ENCODE assay signal across 8 cellular contexts in genomic region chr17:57455063-57455914, GRCh38.
DNase-seq lines count a peak whose midpoint lies in the region; ATAC-seq and TF ChIP-seq lines count a peak whose summit lies in the region.

No MANE protein-coding gene starts in this region.

- peaks cover 24% of the 10 kb centered on the region for H3K36me3 Mint-ChIP-seq in activated naive CD4-positive, alpha-beta T cell treated with anti-CD3 and anti-CD28 coated beads, Interleukin-2, amount 10 ng/mL, durations not matched to agents 7 days and 5 days

- H3K27me3 ChIP-seq in HL-60 (ENCODE audit: insufficient read depth, poor library complexity, severe bottlenecking) (no peaks in the 10 kb centered on the region), mesenchymal stem cell (ENCODE audit: control insufficient read depth in 1 of 2, insufficient read depth in 1 of 2, low read length in 2 of 2) (peaks cover 0 to 10% of the 10 kb centered on the region in 2 experiments)

- 87% methylated on average over 25 of the region's 25 CpGs for WGBS in mesenchymal stem cell

- H3K23ac ChIP-seq in mesenchymal stem cell (ENCODE audit: low read length in 2 of 2), result no peak overlapping the region

- H3K4me3 Mint-ChIP-seq in activated naive CD4-positive, alpha-beta T cell treated with anti-CD3 and anti-CD28 coated beads, Interleukin-2, amount 10 ng/mL, durations not matched to agents 7 days and 5 days, result no peak overlapping the region

- peak overlapping the region; percentile 75 for H2AK5ac ChIP-seq in mesenchymal stem cell (ENCODE audit: low read length, severe bottlenecking)

- peak overlapping the region; percentile 45 to 52 for H3K4ac ChIP-seq in mesenchymal stem cell (ENCODE audit: low read depth in 1 of 2, low read length in 2 of 2)

- H3K27ac ChIP-seq in HL-60 (replicated peaks) (peak overlapping the region; percentile 98), mesenchymal stem cell (ENCODE audit: low read length, poor library complexity, severe bottlenecking) (peak overlapping the region; percentile 31)

- peaks cover 10% of the 10 kb centered on the region for H3K4me1 ChIP-seq in mesenchymal stem cell (ENCODE audit: control insufficient read depth, insufficient read depth, low read depth, low read length)

- no peak overlapping the region for H2AFZ ChIP-seq in mesenchymal stem cell (ENCODE audit: low read depth, low read length)

- peak overlapping the region; percentile 82 for H3K27ac Mint-ChIP-seq in activated naive CD4-positive, alpha-beta T cell treated with anti-CD3 and anti-CD28 coated beads, Interleukin-2, amount 10 ng/mL, durations not matched to agents 7 days and 5 days

- H3K79me1 ChIP-seq in mesenchymal stem cell (replicated peaks; ENCODE audit: low read length, poor library complexity, severe bottlenecking), result peaks cover 21% of the 10 kb centered on the region

- peak overlapping the region; percentile 22 for H4K8ac ChIP-seq in mesenchymal stem cell (ENCODE audit: low read length)

- DNase-seq in G401 (ENCODE audit: low spot score) (peak; percentile 52), HL-60 (ENCODE audit: low read depth in 1 of 2, low spot score in 1 of 2) (peak; percentile 84 to 94), mesenchymal stem cell (peak; percentile 43), iPS-NIHi7 (ENCODE audit: extremely low spot score) (no peak), NCI-H187 (lab: John Stamatoyannopoulos, UW) (no peak), hepatic stellate cell (ENCODE audit: low spot score) (no peak)
- peak; percentile 32 for DNase-seq in activated naive CD4-positive, alpha-beta T cell treated with anti-CD3 and anti-CD28 coated beads, Interleukin-2, amount 10 ng/mL, durations not matched to agents 7 days and 5 days

- TF ChIP-seq CTCF in HL-60 (IDR thresholded peaks at IDR 0.05; ENCODE audit: insufficient read depth, low read length), result no peak

- peaks cover 51% of the 10 kb centered on the region for H3K4me1 Mint-ChIP-seq in activated naive CD4-positive, alpha-beta T cell treated with anti-CD3 and anti-CD28 coated beads, Interleukin-2, amount 10 ng/mL, durations not matched to agents 7 days and 5 days

- peak overlapping the region; percentile 35 for H4K91ac ChIP-seq in mesenchymal stem cell (ENCODE audit: low read length)

- no peak overlapping the region for H2BK15ac ChIP-seq in mesenchymal stem cell (ENCODE audit: low read depth, poor library complexity, severe bottlenecking)

- peak overlapping the region in 1 of 2 experiments; percentile 48 for H2BK12ac ChIP-seq in mesenchymal stem cell (ENCODE audit: low read length in 2 of 2)

- H3K14ac ChIP-seq in mesenchymal stem cell (ENCODE audit: low read length in 2 of 2), result peak overlapping the region in 1 of 2 experiments; percentile 78

- in situ Hi-C loops in G401 (cut with HindIII; ENCODE audit: low sequenced_read_pairs), result no loop called here

- H2BK5ac ChIP-seq in mesenchymal stem cell (ENCODE audit: low read depth, low read length, poor library complexity, severe bottlenecking), result no peak overlapping the region

- no peaks in the 10 kb centered on the region for H3K9me3 Mint-ChIP-seq in activated naive CD4-positive, alpha-beta T cell treated with anti-CD3 and anti-CD28 coated beads, Interleukin-2, amount 10 ng/mL, durations not matched to agents 7 days and 5 days

- H3K18ac ChIP-seq in mesenchymal stem cell (ENCODE audit: low read depth in 1 of 2, low read length in 2 of 2), result peak overlapping the region; percentile 25 to 61

- no peak overlapping the region for H3K9ac ChIP-seq in mesenchymal stem cell (ENCODE audit: low read length)

- H3K9me3 ChIP-seq in mesenchymal stem cell (ENCODE audit: control insufficient read depth, low read length), result no peaks in the 10 kb centered on the region

- no peak overlapping the region for H3K4me3 ChIP-seq in HL-60 (replicated peaks; ENCODE audit: insufficient read depth, low read length)
- no peak overlapping the region for H3K4me3 ChIP-seq in mesenchymal stem cell (ENCODE audit: insufficient read depth in 1 of 2, low read depth in 1 of 2, low read length in 2 of 2)

- peak overlapping the region; percentile 46 for H3K4me2 ChIP-seq in mesenchymal stem cell (ENCODE audit: low read length, poor library complexity, severe bottlenecking)

- H3K36me3 ChIP-seq in mesenchymal stem cell (ENCODE audit: control insufficient read depth in 1 of 2, insufficient read depth in 2 of 2, low read depth in 1 of 2, low read length in 2 of 2), result peaks cover 0 to 9% of the 10 kb centered on the region in 2 experiments

- peak; percentile 77 for ATAC-seq in GM21381 (IDR thresholded peaks at IDR 0.05; ENCODE audit: unreplicated experiment)

- H3K27me3 Mint-ChIP-seq in activated naive CD4-positive, alpha-beta T cell treated with anti-CD3 and anti-CD28 coated beads, Interleukin-2, amount 10 ng/mL, durations not matched to agents 7 days and 5 days, result no peaks in the 10 kb centered on the region

- no peak overlapping the region for H2BK120ac ChIP-seq in mesenchymal stem cell (ENCODE audit: low read depth, low read length)

- CTCF ChIA-PET in activated naive CD4-positive, alpha-beta T cell treated with anti-CD3 and anti-CD28 coated beads, Interleukin-2, amount 10 ng/mL, durations not matched to agents 7 days and 5 days (lab: Charles Lee), result interaction anchor here (1.1 to 1.7 kb wide), 6 partner anchors 9 to 217 kb away, joined by 3 to 11 read pairs (median 4); no protein-coding TSS in a partner anchor

Comparison
In these comparisons a context has a peak if more than half of its experiments do, and no peak if none do; other contexts are left out.
1. DNase-seq: peak in G401 (single experiment), HL-60 (2 of 2), activated naive CD4-positive, alpha-beta T cell treated with anti-CD3 and anti-CD28 coated beads, Interleukin-2, amount 10 ng/mL, durations not matched to agents 7 days and 5 days (single experiment) and mesenchymal stem cell (single experiment); none in iPS-NIHi7 (single experiment), NCI-H187 (0 of 2) and hepatic stellate cell (single experiment).